In genomic region chr9:18799420-18799819, GRCh38 we compare ENCODE assay signal across 19 cellular contexts.
A peak's percentile ranks its signal among the peaks of the same experiment; 100 is the strongest.
DNase-seq lines count a peak whose midpoint lies in the region; ATAC-seq and TF ChIP-seq lines count a peak whose summit lies in the region.
"Had no signal": no experiment of that assay in that cellular context is flagged by ENCODE, and none has a peak within 500 bp of the region (broad histone marks: within the 10 kb centered on the region; RNA-seq: fewer than 3 reads in every experiment).

No MANE protein-coding gene starts in this region.

- H3K56ac ChIP-seq in IMR-90 (ENCODE audit: extremely low read depth, insufficient read depth, low read length): no peak overlapping the region

- H2BK5ac ChIP-seq in IMR-90 (ENCODE audit: low read depth, low read length, poor library complexity, severe bottlenecking): no peak overlapping the region

- ATAC-seq in IMR-90 (ENCODE audit: low read depth) (no peak), GM19463 (IDR thresholded peaks at IDR 0.05; ENCODE audit: unreplicated experiment) (no peak), HG02884 (IDR thresholded peaks at IDR 0.05; ENCODE audit: unreplicated experiment) (no peak)

- H4K8ac ChIP-seq in IMR-90 (ENCODE audit: low read depth in 2 of 2, low read length in 2 of 2): no peak overlapping the region

- no peak overlapping the region for H2AK5ac ChIP-seq in IMR-90 (ENCODE audit: low read depth, low read length)

- H2BK15ac ChIP-seq in IMR-90 (ENCODE audit: low read depth, low read length): no peak overlapping the region

- H2BK120ac ChIP-seq in IMR-90 (ENCODE audit: low read depth, low read length): no peak overlapping the region

- no peak overlapping the region for H3K4ac ChIP-seq in IMR-90 (ENCODE audit: low read depth, low read length)

- DNase-seq in DMS53 (lab: John Stamatoyannopoulos, UW): peak; percentile 5
- DNase-seq in DMS53 treated with DMSO at 0.1 percent for 48 hours (lab: John Stamatoyannopoulos, UW; ENCODE audit: unreplicated experiment): no peak
- DNase-seq in IMR-90: peak; percentile 30
- peak; percentile 15 for DNase-seq in fibroblast of mammary gland (ENCODE audit: low read depth)
- DNase-seq in uterus: no peak
- DNase-seq in DMS79 treated with DMSO at 0.1 percent for 48 hours (lab: John Stamatoyannopoulos, UW): no peak
- DNase-seq: 8988T; BE2C; Calu3; CD4-positive, alpha-beta T cell; H9; KG1; NCI-H1092; NCI-H226; NCI-H69; NK-92 treated with Interleukin-12 subunit alpha and Interleukin-12 subunit beta, amount 100 ng/mL, for 24 hours; SHP77 treated with DMSO at 0.1 percent for 48 hours had no signal

- in situ Hi-C loops in IMR-90 (cut with MboI; ENCODE audit: low sequenced_read_pairs): no loop called here

- CTCF ChIA-PET in IMR-90 (lab: Yijun Ruan, JAX): no interaction called here

- no peak overlapping the region for H2AFZ ChIP-seq in IMR-90 (replicated peaks; ENCODE audit: low read length, poor library complexity)

- H3K23ac ChIP-seq in IMR-90 (ENCODE audit: low read depth, low read length): no peak overlapping the region

- H3K18ac ChIP-seq in IMR-90 (ENCODE audit: low read depth, low read length): no peak overlapping the region

- POLR2A ChIA-PET in IMR-90 (lab: Charles Lee; ENCODE audit: unreplicated experiment): no interaction called here

- no peak overlapping the region for H4K5ac ChIP-seq in IMR-90 (ENCODE audit: low read depth, low read length)

- no peak overlapping the region for H3K14ac ChIP-seq in IMR-90 (replicated peaks; ENCODE audit: low read depth, low read length)

- H3K9ac ChIP-seq in IMR-90 (ENCODE audit: low read depth, low read length): no peak overlapping the region

- no peaks in the 10 kb centered on the region for H3K9me1 ChIP-seq in IMR-90 (ENCODE audit: insufficient read depth, low read length)

- intact Hi-C loops in IMR-90 (cut with micrococcal nuclease) (no loop called here), uterus (cut with DNase I; ENCODE audit: low total_unique reads) (no loop called here)

- H3K4me1 ChIP-seq in IMR-90 (ENCODE audit: control insufficient read depth, insufficient read depth, low read length) (no peaks in the 10 kb centered on the region; the same call in 1 of the 2 replicates), uterus (no peaks in the 10 kb centered on the region)
- H3K4me1 ChIP-seq: BE2C had no signal

- no peak overlapping the region for H3K27ac ChIP-seq in IMR-90 (ENCODE audit: insufficient read depth, low read length)
- peak overlapping the region; percentile 17 to 32 for H3K27ac ChIP-seq in uterus

- no peaks in the 10 kb centered on the region for H3K9me3 ChIP-seq in IMR-90 (ENCODE audit: control insufficient read depth, insufficient read depth, low read length)
- H3K9me3 ChIP-seq in uterus: no peaks in the 10 kb centered on the region

- H3K79me1 ChIP-seq in IMR-90 (ENCODE audit: low read depth in 1 of 2, low read length in 2 of 2): no peaks in the 10 kb centered on the region

- no CpG with 5 or more reads among the region's 2 CpGs for WGBS in IMR-90 (ENCODE audit: extremely low coverage in 2 of 2, insufficient read length in 1 of 2), 2 experiments

- no TSS peak for BruUV-seq in IMR-90 (replicated peaks; lab: Mats Ljungman, UMichigan)

- dilution Hi-C loops in IMR-90 (cut with HindIII; ENCODE audit: low sequenced_read_pairs, unreplicated experiment): no loop called here

- H2BK20ac ChIP-seq in IMR-90 (ENCODE audit: low read depth, low read length): no peak overlapping the region

- no peak for TF ChIP-seq RAD21 in IMR-90 (IDR thresholded peaks at IDR 0.05; ENCODE audit: low read length)

- no peak overlapping the region for H3K4me3 ChIP-seq in IMR-90 (ENCODE audit: insufficient read depth, low read depth, low read length)
- no peak overlapping the region for H3K4me3 ChIP-seq in fibroblast of mammary gland (ENCODE audit: control insufficient read depth, low read depth, low read length)
- no peak overlapping the region for H3K4me3 ChIP-seq in uterus

- no peaks in the 10 kb centered on the region for H3K36me3 ChIP-seq in IMR-90 (ENCODE audit: control insufficient read depth, insufficient read depth, low read length)
- H3K36me3 ChIP-seq in uterus: no peaks in the 10 kb centered on the region
- H3K36me3 ChIP-seq: BE2C had no signal

- H3K4me2 ChIP-seq in IMR-90 (ENCODE audit: low read depth, low read length): no peak overlapping the region

- H3K27me3 ChIP-seq in IMR-90 (ENCODE audit: control insufficient read depth, insufficient read depth, low read length) (no peaks in the 10 kb centered on the region), uterus (no peaks in the 10 kb centered on the region)
- H3K27me3 ChIP-seq: BE2C had no signal

- no peak for TF ChIP-seq POLR2A in IMR-90 (IDR thresholded peaks at IDR 0.05; ENCODE audit: low read depth, low read length)
- TF ChIP-seq POLR2A in uterus (IDR thresholded peaks at IDR 0.05): no peak

- H4K91ac ChIP-seq in IMR-90 (ENCODE audit: insufficient read depth, low read depth, low read length): no peak overlapping the region

- no peaks in the 10 kb centered on the region for H4K20me1 ChIP-seq in IMR-90 (ENCODE audit: insufficient read depth, low read length)

- TF ChIP-seq CTCF in IMR-90 (conservative IDR thresholded peaks at IDR 0.05; ENCODE audit: low read depth, low read length) (no peak), fibroblast of mammary gland (conservative IDR thresholded peaks at IDR 0.05; ENCODE audit: control insufficient read depth, insufficient read depth, low read depth, low read length) (no peak), uterus (IDR thresholded peaks at IDR 0.05) (no peak)

- no peak overlapping the region for H2AK9ac ChIP-seq in IMR-90 (replicated peaks; ENCODE audit: low read depth, low read length, poor library complexity)

TF ChIP-seq in IMR-90, 13 proteins besides CTCF, POLR2A, EP300 and RAD21:
- no peak for TF ChIP-seq FOS (IDR thresholded peaks at IDR 0.05; ENCODE audit: low read depth, low read length)
- TF ChIP-seq RCOR1 (IDR thresholded peaks at IDR 0.05; ENCODE audit: insufficient replicate concordance, low read length): no peak
- no peak for TF ChIP-seq SMC3 (IDR thresholded peaks at IDR 0.05; ENCODE audit: low read depth, low read length)
- TF ChIP-seq, protein P1, sequence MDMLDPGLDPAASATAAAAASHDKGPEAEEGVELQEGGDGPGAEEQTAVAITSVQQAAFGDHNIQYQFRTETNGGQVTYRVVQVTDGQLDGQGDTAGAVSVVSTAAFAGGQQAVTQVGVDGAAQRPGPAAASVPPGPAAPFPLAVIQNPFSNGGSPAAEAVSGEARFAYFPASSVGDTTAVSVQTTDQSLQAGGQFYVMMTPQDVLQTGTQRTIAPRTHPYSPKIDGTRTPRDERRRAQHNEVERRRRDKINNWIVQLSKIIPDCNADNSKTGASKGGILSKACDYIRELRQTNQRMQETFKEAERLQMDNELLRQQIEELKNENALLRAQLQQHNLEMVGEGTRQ (IDR thresholded peaks at IDR 0.05; ENCODE audit: low read depth, low read length): no peak
- TF ChIP-seq MXI1 (IDR thresholded peaks at IDR 0.05; ENCODE audit: borderline replicate concordance, low read depth, low read length): no peak
- no peak for TF ChIP-seq CEBPB (IDR thresholded peaks at IDR 0.05; ENCODE audit: low read depth, low read length)
- no peak for TF ChIP-seq CHD1 (IDR thresholded peaks at IDR 0.05; ENCODE audit: low read depth, low read length)
- TF ChIP-seq NFE2L2 (IDR thresholded peaks at IDR 0.05; ENCODE audit: low read depth, low read length): no peak
- TF ChIP-seq BHLHE40 (IDR thresholded peaks at IDR 0.05; ENCODE audit: low read depth, low read length): no peak
- TF ChIP-seq ELK1 (IDR thresholded peaks at IDR 0.05; ENCODE audit: borderline replicate concordance, low read depth, low read length): no peak
- no peak for TF ChIP-seq MAFK (IDR thresholded peaks at IDR 0.05; ENCODE audit: low read depth, low read length)
- no peak for TF ChIP-seq MAZ (IDR thresholded peaks at IDR 0.05; ENCODE audit: borderline replicate concordance, low read depth, low read length)
- TF ChIP-seq RFX5 (IDR thresholded peaks at IDR 0.05; ENCODE audit: low read depth, low read length): no peak

Comparison
In these comparisons a context has a peak if more than half of its experiments do, and no peak if none do; other contexts are left out.
1. DNase-seq: peak in DMS53 (single experiment), IMR-90 (single experiment) and fibroblast of mammary gland (single experiment); none in DMS53 treated with DMSO at 0.1 percent for 48 hours (single experiment), uterus (0 of 2) and DMS79 treated with DMSO at 0.1 percent for 48 hours (single experiment).